30 cellular contexts compared by ENCODE assay signal in genomic region chr4:5988086-5988845, GRCh38. TPM values are rescaled to one million over a fixed set of nuclear protein-coding genes. Genes with fewer than 3 reads are reported as not detected.
DNase-seq lines count a peak whose midpoint lies in the region; ATAC-seq and TF ChIP-seq lines count a peak whose summit lies in the region.
"Had no signal": no experiment of that assay in that cellular context is flagged by ENCODE, and none has a peak within 500 bp of the region (broad histone marks: within the 10 kb centered on the region; RNA-seq: fewer than 3 reads in every experiment).

No MANE protein-coding gene starts in this region.

- H3K27ac ChIP-seq in sigmoid colon: no peak overlapping the region
- H3K27ac ChIP-seq: dorsolateral prefrontal cortex, gastrocnemius medialis, psoas muscle, thoracic aorta had no signal

- no peak overlapping the region for H3K27ac Mint-ChIP-seq in activated T-helper 17 cell treated with anti-CD3 and anti-CD28 coated beads, Interleukin-2, amount 50 U/mL, for 72 hours
- H3K27ac Mint-ChIP-seq: brain; CD8-positive, alpha-beta T cell; mesothelial cell of epicardium; T-helper 17 cell had no signal

- H3K4me3 Mint-ChIP-seq in activated T-helper 17 cell treated with anti-CD3 and anti-CD28 coated beads, Interleukin-2, amount 50 U/mL, for 72 hours: no peak overlapping the region
- H3K4me3 Mint-ChIP-seq: brain; CD8-positive, alpha-beta T cell; mesothelial cell of epicardium; T-helper 17 cell had no signal

- peaks cover 0 to 5% (median 0%) of the 10 kb centered on the region in 4 donors for H3K9me3 ChIP-seq in sigmoid colon
- H3K9me3 ChIP-seq: BE2C, gastrocnemius medialis had no signal

- H3K36me3 ChIP-seq in sigmoid colon: no peaks in the 10 kb centered on the region
- H3K36me3 ChIP-seq: BE2C, gastrocnemius medialis, thoracic aorta had no signal

- no peak overlapping the region for H3K4me3 ChIP-seq in sigmoid colon
- H3K4me3 ChIP-seq: dorsolateral prefrontal cortex, gastrocnemius medialis, psoas muscle, thoracic aorta had no signal

- H3K4me1 ChIP-seq in sigmoid colon: no peaks in the 10 kb centered on the region
- H3K4me1 ChIP-seq: BE2C, gastrocnemius medialis, psoas muscle had no signal

- peaks cover 0 to 31% (median 0%) of the 10 kb centered on the region in 3 donors for H3K27me3 ChIP-seq in sigmoid colon
- H3K27me3 ChIP-seq: BE2C, dorsolateral prefrontal cortex had no signal

- H3K27me3 Mint-ChIP-seq in activated T-helper 17 cell treated with anti-CD3 and anti-CD28 coated beads, Interleukin-2, amount 50 U/mL, for 72 hours: peaks cover 4% of the 10 kb centered on the region

- H3K4me1 Mint-ChIP-seq in activated T-helper 17 cell treated with anti-CD3 and anti-CD28 coated beads, Interleukin-2, amount 50 U/mL, for 72 hours: no peaks in the 10 kb centered on the region
- H3K4me1 Mint-ChIP-seq: brain, mesothelial cell of epicardium had no signal

- ATAC-seq in activated T-helper 17 cell treated with anti-CD3 and anti-CD28 coated beads, Interleukin-2, amount 50 U/mL, for 72 hours (replicated peaks): peak; percentile 52
- ATAC-seq: CD8-positive, alpha-beta T cell; gastrocnemius medialis; psoas muscle; T-helper 17 cell had no signal

- H3K36me3 Mint-ChIP-seq in activated T-helper 17 cell treated with anti-CD3 and anti-CD28 coated beads, Interleukin-2, amount 50 U/mL, for 72 hours (ENCODE audit: low read depth): no peaks in the 10 kb centered on the region
- H3K36me3 Mint-ChIP-seq: brain; CD8-positive, alpha-beta T cell; mesothelial cell of epicardium had no signal

- no peak for TF ChIP-seq EP300 in sigmoid colon (IDR thresholded peaks at IDR 0.05)

- 80 to 85% methylated on average over 14 of the region's 14 CpGs for WGBS in sigmoid colon, 2 donors

- intact Hi-C loops in sigmoid colon (cut with DNase I): no loop called here

- TF ChIP-seq POLR2A in sigmoid colon (IDR thresholded peaks at IDR 0.05): no peak

- H3K9me3 Mint-ChIP-seq in activated T-helper 17 cell treated with anti-CD3 and anti-CD28 coated beads, Interleukin-2, amount 50 U/mL, for 72 hours: peaks cover 13% of the 10 kb centered on the region

- no peak for TF ChIP-seq CTCF in sigmoid colon (IDR thresholded peaks at IDR 0.05)

- peak; percentile 61 for DNase-seq in A172 (ENCODE audit: low spot score)
- peak; percentile 8 for DNase-seq in HS-5 (ENCODE audit: low read depth)
- DNase-seq in sigmoid colon: peak; percentile 47
- DNase-seq in SKM-1 treated with dmso at 0.1 percent for 144 hours (lab: John Stamatoyannopoulos, UW; ENCODE audit: unreplicated experiment): no peak
- DNase-seq in SIG-M5 (lab: John Stamatoyannopoulos, UW): no peak
- no peak for DNase-seq in superior temporal gyrus (ENCODE audit: extremely low spot score)
- DNase-seq: activated CD4-positive, alpha-beta T cell treated with anti-CD3 and anti-CD28 coated beads, Interleukin-2, amount 50 U/mL, for 4 hours; activated naive CD4-positive, alpha-beta T cell treated with anti-CD3 and anti-CD28 coated beads, Interleukin-2, amount 50 U/mL, for 16 hours; BE2C; CD8-positive, alpha-beta T cell; gastrocnemius medialis; GOT3; KBM-7; kidney glomerular epithelial cell; NCI-H1436 treated with DMSO at 0.1 percent for 48 hours; NCI-H2081 treated with DMSO at 0.1 percent for 48 hours; NCI-H2227 treated with DMSO at 0.1 percent for 48 hours; NCI-H526; psoas muscle; SK-N-SH; stimulated activated CD4-positive, alpha-beta T cell treated with anti-CD3 and anti-CD28 coated beads, Interleukin-15, amount 100 ng/mL, for 24 hours; stimulated activated CD4-positive, alpha-beta T cell treated with anti-CD3 and anti-CD28 coated beads, Interleukin-4, amount 100 ng/mL, for 4 hours; T-helper 17 cell had no signal

RNA-seq across cellular contexts. Expression of gene C4orf50, which starts 30.0 kb away (rescaled TPM):
- under 0.01 and 0.12 TPM in 2 replicates for total RNA-seq in A172 (2014; rRNA removed; shearing (Covaris generic))
- total RNA-seq in activated T-helper 17 cell treated with anti-CD3 and anti-CD28 coated beads, Interleukin-2, amount 50 U/mL, for 72 hours: 1 to 10 TPM in 1 of 2 donors, under 1 TPM in 1; 0.34 to 2.1 TPM
- under 1 TPM; 0.16 to 0.83 (median 0.70) TPM for total RNA-seq in sigmoid colon
- polyA plus RNA-seq in sigmoid colon: under 1 TPM in 2 of 3 donors, not detected in 1; under 0.01 to 0.17 TPM
- total RNA-seq: lower leg skin, MCF 10A, psoas muscle had no signal
- polyA plus RNA-seq: psoas muscle had no signal

Comparison
In these comparisons a context has a peak if more than half of its experiments do, and no peak if none do; other contexts are left out.
1. DNase-seq: peak in A172 (single experiment), HS-5 (single experiment) and sigmoid colon (single experiment); none in SKM-1 treated with dmso at 0.1 percent for 144 hours (single experiment), SIG-M5 (single experiment) and superior temporal gyrus (single experiment).